In genomic region chr1:201060586-201060985, GRCh38 we compare ENCODE assay signal across 26 cellular contexts. TPM values are rescaled to one million over a fixed set of nuclear protein-coding genes. Genes with fewer than 3 reads are reported as not detected.
DNase-seq lines count a peak whose midpoint lies in the region; ATAC-seq, FAIRE-seq and TF ChIP-seq lines count a peak whose summit lies in the region.
"Had no signal": no experiment of that assay in that cellular context is flagged by ENCODE, and none has a peak within 500 bp of the region (broad histone marks: within the 10 kb centered on the region; RNA-seq: fewer than 3 reads in every experiment).

No MANE protein-coding gene starts in this region.

- ATAC-seq in HCT116 (peak; percentile 25; the same call in 1 of the 2 replicates), psoas muscle (peak in 3 of 4 donors; percentile 4 to 19 (median 10))
- no peak for ATAC-seq in natural killer cell treated with Interleukin-12 subunit alpha and Interleukin-12 subunit beta and Interleukin-15 and Interleukin-18, amount 100 ng/mL, for 72 hours
- ATAC-seq: GM12878, GM23338, HepG2, Panc1 had no signal

- TF ChIP-seq RAD21 in HCT116 (IDR thresholded peaks at IDR 0.05; ENCODE audit: low read depth) (no peak), H1 (IDR thresholded peaks at IDR 0.05 in 1 of 2, conservative IDR thresholded peaks at IDR 0.05 in 1 of 2; ENCODE audit: low read depth in 2 of 2, low read length in 2 of 2) (no peak)

- H3K4me3 ChIP-seq in BLaER1 (no peak overlapping the region), HCT116 (replicated peaks in 1 of 2; ENCODE audit: low read depth in 1 of 2, low read length in 2 of 2) (no peak overlapping the region), H1 (ENCODE audit: extremely low read depth in 1 of 4, insufficient read depth in 2 of 4, low read depth in 3 of 4, low read length in 4 of 4) (no peak overlapping the region), psoas muscle (no peak overlapping the region)
- H3K4me3 ChIP-seq: A549, GM12878, GM23338, SJSA1 had no signal

- no peak overlapping the region for H4K8ac ChIP-seq in H1 (ENCODE audit: extremely low read depth, insufficient read depth, low read length)

- no TSS peak for BruUV-seq in HCT116 (replicated peaks; lab: Mats Ljungman, UMichigan)

- H3K4ac ChIP-seq in H1 (replicated peaks; ENCODE audit: insufficient read length, low read depth, low read length), result no peak overlapping the region

- no peak overlapping the region for H3K18ac ChIP-seq in H1 (ENCODE audit: extremely low read depth, low read length)

- TF ChIP-seq EP300 in H1 (IDR thresholded peaks at IDR 0.05; ENCODE audit: borderline replicate concordance in 1 of 2, low read depth in 2 of 2, low read length in 2 of 2), result no peak

- TF ChIP-seq POLR2A in HCT116 (IDR thresholded peaks at IDR 0.05; ENCODE audit: borderline replicate concordance, extremely low read depth, insufficient read depth, insufficient read length) (no peak), H1 (IDR thresholded peaks at IDR 0.05; ENCODE audit: control extremely low read depth in 1 of 2, low read depth in 2 of 2, low read length in 2 of 2) (no peak)

- H3K27me3 Mint-ChIP-seq in natural killer cell treated with Interleukin-12 subunit alpha and Interleukin-12 subunit beta and Interleukin-15 and Interleukin-18, amount 100 ng/mL, for 72 hours, result peaks cover 6 to 7% of the 10 kb centered on the region in 2 donors

- CTCF ChIA-PET in HCT116 (lab: Charles Lee), result no interaction called here
- CTCF ChIA-PET in H1 (lab: Charles Lee; ENCODE audit: partially characterized antibody), result no interaction called here

- H3K79me1 ChIP-seq in H1 (ENCODE audit: low read depth, low read length), result no peaks in the 10 kb centered on the region

- peaks cover 89% of the 10 kb centered on the region for H3K4me1 ChIP-seq in BLaER1
- H3K4me1 ChIP-seq in HCT116 (ENCODE audit: control insufficient read depth in 1 of 2, insufficient read depth in 2 of 2, low read length in 2 of 2), result no peaks in the 10 kb centered on the region
- H3K4me1 ChIP-seq in H1 (replicated peaks in 1 of 4; ENCODE audit: control insufficient read depth in 3 of 4, insufficient read depth in 4 of 4, low read length in 3 of 4), result peaks cover 0 to 18% (median 10%) of the 10 kb centered on the region in 4 experiments; a peak in 6 of 7 replicates
- H3K4me1 ChIP-seq in psoas muscle, result no peaks in the 10 kb centered on the region
- H3K4me1 ChIP-seq: BE2C had no signal

- H4K20me1 ChIP-seq in BLaER1 (no peaks in the 10 kb centered on the region), HCT116 (ENCODE audit: insufficient read depth) (no peaks in the 10 kb centered on the region), H1 (replicated peaks in 1 of 2; ENCODE audit: control insufficient read depth in 1 of 2, insufficient read depth in 2 of 2, low read length in 2 of 2) (no peaks in the 10 kb centered on the region)

- no peak overlapping the region for H3K56ac ChIP-seq in H1 (replicated peaks; ENCODE audit: insufficient read length, low read depth, low read length)

- H3K9me2 ChIP-seq in HCT116 (ENCODE audit: insufficient read depth), result no peaks in the 10 kb centered on the region

- H3K36me3 ChIP-seq in BLaER1 (no peaks in the 10 kb centered on the region), HCT116 (ENCODE audit: control insufficient read depth in 1 of 2, insufficient read depth in 2 of 2, low read length in 2 of 2) (no peaks in the 10 kb centered on the region), H1 (ENCODE audit: control insufficient read depth in 2 of 4, insufficient read depth in 4 of 4, low read length in 3 of 4) (no peaks in the 10 kb centered on the region), psoas muscle (ENCODE audit: insufficient read depth in 1 of 2, low read depth in 1 of 2) (peaks cover 0 to 98% of the 10 kb centered on the region in 2 donors)
- H3K36me3 ChIP-seq: BE2C, SJSA1 had no signal

- H3K9me3 ChIP-seq in BLaER1 (no peaks in the 10 kb centered on the region), HCT116 (ENCODE audit: control insufficient read depth in 1 of 2, insufficient read depth in 1 of 2, low read depth in 1 of 2, low read length in 2 of 2) (no peaks in the 10 kb centered on the region), H1 (ENCODE audit: insufficient read depth in 2 of 2, low read depth in 1 of 2, low read length in 1 of 2) (no peaks in the 10 kb centered on the region), psoas muscle (no peaks in the 10 kb centered on the region)
- H3K9me3 ChIP-seq: A549, BE2C, Caco-2, SJSA1 had no signal

- no peaks in the 10 kb centered on the region for H3K23me2 ChIP-seq in H1 (ENCODE audit: low read depth, low read length)

- H3K79me2 ChIP-seq in HCT116 (ENCODE audit: insufficient read depth, low read length) (no peaks in the 10 kb centered on the region), H1 (ENCODE audit: control insufficient read depth in 1 of 2, insufficient read depth in 2 of 2, low read length in 2 of 2) (no peaks in the 10 kb centered on the region)

- H2AK5ac ChIP-seq in H1 (ENCODE audit: low read depth, low read length), result no peak overlapping the region

- H2BK15ac ChIP-seq in H1 (ENCODE audit: low read length), result no peak overlapping the region

- H2BK12ac ChIP-seq in H1 (ENCODE audit: low read depth, low read length), result peak overlapping the region; percentile 39; the same call in 1 of the 2 replicates

- H2AFZ ChIP-seq in HCT116 (ENCODE audit: low read depth, low read length, poor library complexity, severe bottlenecking), result no peak overlapping the region
- no peak overlapping the region for H2AFZ ChIP-seq in H1 (ENCODE audit: low read length)
- H2AFZ ChIP-seq: GM23338 had no signal

- H3K4me2 ChIP-seq in BLaER1, result peak overlapping the region; percentile 70
- H3K4me2 ChIP-seq in HCT116 (ENCODE audit: low read length), result no peak overlapping the region
- H3K4me2 ChIP-seq in H1 (ENCODE audit: insufficient read depth in 1 of 2, low read depth in 2 of 2, low read length in 2 of 2), result no peak overlapping the region
- H3K4me2 ChIP-seq: A549, GM23338 had no signal

- H3K27me3 ChIP-seq in BLaER1, result no peaks in the 10 kb centered on the region
- 0 out of 2 replicates have a peak, but pooled peaks cover 5% of the 10 kb centered on the region for H3K27me3 ChIP-seq in HCT116 (ENCODE audit: insufficient read depth, low read length)
- no peaks in the 10 kb centered on the region for H3K27me3 ChIP-seq in H1 (replicated peaks in 1 of 4; ENCODE audit: control insufficient read depth in 3 of 4, extremely low read depth in 1 of 4, insufficient read depth in 3 of 4, low read length in 3 of 4)
- H3K27me3 ChIP-seq in psoas muscle (ENCODE audit: insufficient read depth in 3 of 3, low read length in 2 of 3), result no peaks in the 10 kb centered on the region
- H3K27me3 ChIP-seq: BE2C had no signal

- no peak for DNase-seq in HCT116 (ENCODE audit: low read depth, low spot score)
- no peak for DNase-seq in H1 (ENCODE audit: low read depth in 1 of 2, low spot score in 2 of 2)
- no peak for DNase-seq in psoas muscle
- no peak for DNase-seq in stimulated activated CD4-positive, alpha-beta T cell treated with anti-CD3 and anti-CD28 coated beads, Interleukin-4, amount 100 ng/mL, for 24 hours
- DNase-seq in natural killer cell treated with Interleukin-12 subunit alpha and Interleukin-12 subunit beta and Interleukin-15 and Interleukin-18, amount 100 ng/mL, for 72 hours (ENCODE audit: low spot score), result no peak
- no peak for DNase-seq in SIG-M5 treated with dmso at 0.1 percent for 504 hours (lab: John Stamatoyannopoulos, UW; ENCODE audit: unreplicated experiment)
- DNase-seq: BE2C; Caco-2; CD4-positive, alpha-beta T cell; DMS 273 treated with DMSO at 0.1 percent for 48 hours; DND-41; HCEC 1CT; KBM-7; NCI-H1092; NCI-H1930; NCI-H2227 treated with DMSO at 0.1 percent for 48 hours; NCI-H82 had no signal

- no peaks in the 10 kb centered on the region for H3K36me3 Mint-ChIP-seq in natural killer cell treated with Interleukin-12 subunit alpha and Interleukin-12 subunit beta and Interleukin-15 and Interleukin-18, amount 100 ng/mL, for 72 hours

- no peak overlapping the region for H4K91ac ChIP-seq in H1 (replicated peaks; ENCODE audit: insufficient read length, low read length)

- H2BK5ac ChIP-seq in H1 (ENCODE audit: low read depth, low read length), result no peak overlapping the region

- no peaks in the 10 kb centered on the region for H3K9me3 Mint-ChIP-seq in natural killer cell treated with Interleukin-12 subunit alpha and Interleukin-12 subunit beta and Interleukin-15 and Interleukin-18, amount 100 ng/mL, for 72 hours
- H3K9me3 Mint-ChIP-seq: CD4-positive, alpha-beta T cell had no signal

- FAIRE-seq in H1 (lab: Jason Lieb, UNC), result no peak
- FAIRE-seq: A549, GM12878, HepG2 had no signal

- no peak overlapping the region for H3K23ac ChIP-seq in H1 (ENCODE audit: insufficient read length)

- RAD21 ChIA-PET in HCT116 (lab: Charles Lee; ENCODE audit: low non-redundant PET in 1 of 2, low total read pairs in 2 of 2, uncharacterized antibody in 2 of 2, unreplicated experiment in 2 of 2), result no interaction called here

- 89% methylated on average over 4 of the region's 4 CpGs; no CpG with 5 or more reads in 1 of the 2 experiments for WGBS in H1 (ENCODE audit: extremely low coverage in 1 of 2, insufficient coverage in 1 of 2, insufficient read length in 1 of 2, insufficient replicate concordance in 2 of 2, low coverage in 1 of 2, low lambda C conversion rate in 2 of 2, missing lambda C conversion rate in 1 of 2), 2 experiments
- WGBS in psoas muscle, 3 donors, result 84 to 85% (median 85%) methylated on average over 4 of the region's 4 CpGs

- intact Hi-C loops in HCT116 (cut with micrococcal nuclease), result no loop called here
- intact Hi-C loops in psoas muscle (cut with DNase I), result no loop called here

- TF ChIP-seq CTCF in HCT116 (IDR thresholded peaks at IDR 0.05 in 2 of 3, conservative IDR thresholded peaks at IDR 0.05 in 1 of 3; ENCODE audit: borderline replicate concordance in 1 of 3, insufficient read depth in 1 of 3, low read depth in 2 of 3, low read length in 2 of 3) (no peak), H1 (IDR thresholded peaks at IDR 0.05; ENCODE audit: control extremely low read depth in 1 of 3, insufficient read depth in 1 of 3, low read depth in 1 of 3, low read length in 3 of 3) (no peak), psoas muscle (IDR thresholded peaks at IDR 0.05) (no peak)

- POLR2A ChIA-PET in HCT116 (lab: Charles Lee) (no interaction called here), H1 (lab: Charles Lee; ENCODE audit: partially characterized antibody) (no interaction called here)

- no peak overlapping the region for H3K27ac ChIP-seq in BLaER1
- no peak overlapping the region for H3K27ac ChIP-seq in HCT116 (ENCODE audit: low read depth, low read length)
- H3K27ac ChIP-seq in H1 (ENCODE audit: low read depth, low read length), result no peak overlapping the region
- H3K27ac ChIP-seq in psoas muscle, result no peak overlapping the region
- H3K27ac ChIP-seq: A549, HL-60, SJSA1 had no signal

- H2BK20ac ChIP-seq in H1 (ENCODE audit: low read length), result no peak overlapping the region

- H3K4me1 Mint-ChIP-seq in natural killer cell treated with Interleukin-12 subunit alpha and Interleukin-12 subunit beta and Interleukin-15 and Interleukin-18, amount 100 ng/mL, for 72 hours (ENCODE audit: low read depth in 2 of 2), result peaks cover 0 to 17% of the 10 kb centered on the region in 2 donors

- H2BK120ac ChIP-seq in H1 (replicated peaks; ENCODE audit: low read depth, low read length), result no peak overlapping the region

- H3K9ac ChIP-seq in BLaER1 (no peak overlapping the region), HCT116 (ENCODE audit: low read length) (no peak overlapping the region), H1 (replicated peaks in 1 of 4; ENCODE audit: extremely low read depth in 1 of 4, low read depth in 3 of 4, low read length in 3 of 4) (no peak overlapping the region)

- no peak overlapping the region for H3K27ac Mint-ChIP-seq in natural killer cell treated with Interleukin-12 subunit alpha and Interleukin-12 subunit beta and Interleukin-15 and Interleukin-18, amount 100 ng/mL, for 72 hours
- H3K27ac Mint-ChIP-seq: CD4-positive, alpha-beta T cell; GM23338 had no signal

- no peak overlapping the region for H4K5ac ChIP-seq in H1 (ENCODE audit: insufficient read length, low read depth, low read length)

- H3K4me3 Mint-ChIP-seq in natural killer cell treated with Interleukin-12 subunit alpha and Interleukin-12 subunit beta and Interleukin-15 and Interleukin-18, amount 100 ng/mL, for 72 hours, result no peak overlapping the region
- H3K4me3 Mint-ChIP-seq: CD4-positive, alpha-beta T cell; GM23338 had no signal

- no peak overlapping the region for H3K14ac ChIP-seq in H1 (ENCODE audit: insufficient read length)

RNA-seq across cellular contexts. Expression of gene KIF21B, which starts 37.1 kb away (rescaled TPM):
- total RNA-seq in HCT116 (2021; ENCODE audit: unreplicated experiment), result 6.1 TPM
- 7.3 and 7.5 TPM in 2 replicates for polyA plus RNA-seq in HCT116 (2012)
- total RNA-seq in H1 (2021; fragmentation: NEBNext Ultra II Directional; extraction: Animal tissue kit (Norgen Biotek cat#: 25700)), result 26.5 and 27.2 TPM in 2 replicates
- 10.8 and 20.1 TPM in 2 replicates for polyA plus RNA-seq in H1 (2011; rRNA removed)
- polyA plus RNA-seq in H1 (2011; cell fraction: cytosol; rRNA removed), result 12.4 TPM
- polyA plus RNA-seq in H1 (2011; cell fraction: nucleus; rRNA removed), result 38.7 TPM
- 10.4 to 15.3 TPM (median 13.4 TPM) in 4 replicates for polyA plus RNA-seq in H1 (2012, experiment 1 of 2)
- polyA plus RNA-seq in H1 (2012, experiment 2 of 2), result 10.2 TPM
- polyA plus RNA-seq in H1 (2013, experiment 1 of 2), result 9.0 TPM
- 8.8 TPM for polyA plus RNA-seq in H1 (2013, experiment 2 of 2)
- polyA minus RNA-seq in H1 (2011; rRNA and poly(A)+ RNA removed), result 15.0 and 21.9 TPM in 2 replicates
- polyA minus RNA-seq in H1 (2011; cell fraction: cytosol; rRNA and poly(A)+ RNA removed), result 17.5 TPM
- polyA minus RNA-seq in H1 (2011; cell fraction: nucleus; rRNA and poly(A)+ RNA removed), result 22.0 TPM
- under 1 TPM; 0.20 to 0.81 (median 0.41) TPM for total RNA-seq in psoas muscle
- under 1 TPM; 0.04 to 0.10 (median 0.10) TPM for polyA plus RNA-seq in psoas muscle
- 10 to 100 TPM; 71.1 to 93.3 TPM for total RNA-seq in natural killer cell treated with Interleukin-12 subunit alpha and Interleukin-12 subunit beta and Interleukin-15 and Interleukin-18, amount 100 ng/mL, for 72 hours

RNA-seq across cellular contexts. Expression of gene CACNA1S, which starts 51.6 kb away (rescaled TPM):
- total RNA-seq in HCT116 (2021; ENCODE audit: unreplicated experiment) (not detected), psoas muscle (100 to 1,000 TPM in 2 of 4 donors, 10 to 100 TPM in 2; 56.3 to 269 (median 158) TPM)
- polyA plus RNA-seq in HCT116 (2012), result 0.03 and 0.04 TPM in 2 replicates
- not detected in 2 replicates for total RNA-seq in H1 (2021; fragmentation: NEBNext Ultra II Directional; extraction: Animal tissue kit (Norgen Biotek cat#: 25700))
- polyA plus RNA-seq in H1 (2011; rRNA removed) (0.06 and 0.08 TPM in 2 replicates), psoas muscle (10 to 100 TPM; 11.9 to 48.1 (median 25.5) TPM)
- 0.08 TPM for polyA plus RNA-seq in H1 (2011; cell fraction: cytosol; rRNA removed)
- polyA plus RNA-seq in H1 (2011; cell fraction: nucleus; rRNA removed), result 0.16 TPM
- polyA plus RNA-seq in H1 (2012, experiment 1 of 2), result 0.03 to 0.05 TPM (median 0.03 TPM) in 3 of 4 replicates, not detected in the other
- polyA plus RNA-seq in H1 (2012, experiment 2 of 2), result not detected
- polyA plus RNA-seq in H1 (2013, experiment 1 of 2), result 0.02 TPM
- 0.02 TPM for polyA plus RNA-seq in H1 (2013, experiment 2 of 2)
- polyA minus RNA-seq in H1 (2011; rRNA and poly(A)+ RNA removed), result 0.15 and 0.22 TPM in 2 replicates
- polyA minus RNA-seq in H1 (2011; cell fraction: cytosol; rRNA and poly(A)+ RNA removed), result not detected
- polyA minus RNA-seq in H1 (2011; cell fraction: nucleus; rRNA and poly(A)+ RNA removed), result 0.20 TPM
- total RNA-seq in natural killer cell treated with Interleukin-12 subunit alpha and Interleukin-12 subunit beta and Interleukin-15 and Interleukin-18, amount 100 ng/mL, for 72 hours, result not detected
- total RNA-seq: CD4-positive, alpha-beta T cell; HepG2; HT-29; SJSA1 had no signal
- polyA plus RNA-seq: GM23338, HepG2 had no signal

Comparison
In these comparisons a context has a peak if more than half of its experiments do, and no peak if none do; other contexts are left out.
1. ATAC-seq: peak in HCT116 (single experiment) and psoas muscle (3 of 4); none in natural killer cell treated with Interleukin-12 subunit alpha and Interleukin-12 subunit beta and Interleukin-15 and Interleukin-18, amount 100 ng/mL, for 72 hours (0 of 2).
2. RNA of gene CACNA1S, which starts 51.6 kb away (total RNA-seq): 56.3 to 269 TPM in psoas muscle; not detected in HCT116 (single experiment), not detected in natural killer cell treated with Interleukin-12 subunit alpha and Interleukin-12 subunit beta and Interleukin-15 and Interleukin-18, amount 100 ng/mL, for 72 hours and not detected in H1; every median in the first group is over 10 times any median in the second.